In the genomic region with DNA sequence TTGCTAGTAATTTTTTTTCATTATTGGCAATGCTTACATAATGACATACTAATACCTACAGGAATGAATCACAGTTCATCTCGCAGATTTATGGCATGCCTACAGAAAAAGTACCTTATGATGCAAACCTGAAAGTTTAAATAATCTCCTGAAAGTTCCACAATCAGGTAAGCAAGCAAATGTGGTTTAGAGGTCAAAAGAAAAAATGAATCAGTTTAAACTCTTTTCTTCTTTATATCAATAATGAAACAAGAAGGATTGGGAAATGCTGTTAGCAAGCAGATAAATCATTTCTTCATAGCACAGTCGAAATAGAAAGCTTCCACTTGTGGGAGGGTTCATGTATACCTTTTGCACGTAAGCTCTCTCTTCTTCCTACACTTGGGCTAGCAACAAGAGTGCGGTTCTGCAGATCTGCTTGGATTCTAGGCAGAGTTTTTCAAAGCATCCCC, we compare ENCODE assay signal across 14 cellular contexts. TPM values are rescaled to one million over a fixed set of nuclear protein-coding genes. Genes with fewer than 3 reads are reported as not detected.
DNase-seq lines count a peak whose midpoint lies in the region; ATAC-seq and TF ChIP-seq lines count a peak whose summit lies in the region.
"Had no signal": no experiment of that assay in that cellular context is flagged by ENCODE, and none has a peak within 500 bp of the region (broad histone marks: within the 10 kb centered on the region; RNA-seq: fewer than 3 reads in every experiment).

No MANE protein-coding gene starts in this region.

- H3K4me3 Mint-ChIP-seq in activated T-helper 2 cell treated with anti-CD3 and anti-CD28 coated beads, Interferon-gamma antibody, Interleukin-2, Interleukin-4, amounts not matched to agents 10 μg/mL and 5 μg/mL and 100 μg/mL, durations not matched to agents 14 hours and 24 hours and 36 hours (ENCODE audit: low read depth): no peak overlapping the region
- H3K4me3 Mint-ChIP-seq: activated naive CD8-positive, alpha-beta T cell treated with anti-CD3 and anti-CD28 coated beads, Interleukin-2, amount 10 ng/mL, durations not matched to agents 7 days and 5 days had no signal

- H3K27ac Mint-ChIP-seq in activated T-helper 2 cell treated with anti-CD3 and anti-CD28 coated beads, Interferon-gamma antibody, Interleukin-2, Interleukin-4, amounts not matched to agents 10 μg/mL and 5 μg/mL and 100 μg/mL, durations not matched to agents 14 hours and 24 hours and 36 hours: peak overlapping the region; percentile 21
- H3K27ac Mint-ChIP-seq: activated naive CD8-positive, alpha-beta T cell treated with anti-CD3 and anti-CD28 coated beads, Interleukin-2, amount 10 ng/mL, durations not matched to agents 7 days and 5 days had no signal

- peaks cover 14% of the 10 kb centered on the region for H3K4me1 Mint-ChIP-seq in activated T-helper 2 cell treated with anti-CD3 and anti-CD28 coated beads, Interferon-gamma antibody, Interleukin-2, Interleukin-4, amounts not matched to agents 10 μg/mL and 5 μg/mL and 100 μg/mL, durations not matched to agents 14 hours and 24 hours and 36 hours (ENCODE audit: low read depth)

- intact Hi-C loops in activated T-helper 2 cell treated with anti-CD3 and anti-CD28 coated beads, Interferon-gamma antibody, Interleukin-2, Interleukin-4, amounts not matched to agents 10 μg/mL and 5 μg/mL and 100 μg/mL, durations not matched to agents 14 hours and 24 hours and 36 hours (cut with micrococcal nuclease): loop anchor here (1.0 to 2.0 kb wide), 3 partner anchors 14 to 54 kb away; a partner anchor contains a TSS

- no peaks in the 10 kb centered on the region for H3K36me3 ChIP-seq in BE2C
- H3K36me3 ChIP-seq: esophagus squamous epithelium, spleen, thyroid gland had no signal

- peaks cover 15% of the 10 kb centered on the region for H3K4me1 ChIP-seq in BE2C
- H3K4me1 ChIP-seq: spleen, thyroid gland had no signal

- H3K4me3 ChIP-seq in BE2C (ENCODE audit: low read depth, low read length): no peak overlapping the region
- H3K4me3 ChIP-seq: esophagus squamous epithelium, spleen, thyroid gland had no signal

- no peaks in the 10 kb centered on the region for H3K9me3 ChIP-seq in BE2C
- H3K9me3 ChIP-seq: esophagus squamous epithelium, spleen, thyroid gland had no signal

- no peak for TF ChIP-seq CTCF in BE2C (IDR thresholded peaks at IDR 0.05; ENCODE audit: low read depth, low read length)

- H3K9me3 Mint-ChIP-seq in activated T-helper 2 cell treated with anti-CD3 and anti-CD28 coated beads, Interferon-gamma antibody, Interleukin-2, Interleukin-4, amounts not matched to agents 10 μg/mL and 5 μg/mL and 100 μg/mL, durations not matched to agents 14 hours and 24 hours and 36 hours: no peaks in the 10 kb centered on the region
- H3K9me3 Mint-ChIP-seq: activated naive CD8-positive, alpha-beta T cell treated with anti-CD3 and anti-CD28 coated beads, Interleukin-2, amount 10 ng/mL, durations not matched to agents 7 days and 5 days had no signal

- H3K36me3 Mint-ChIP-seq in activated T-helper 2 cell treated with anti-CD3 and anti-CD28 coated beads, Interferon-gamma antibody, Interleukin-2, Interleukin-4, amounts not matched to agents 10 μg/mL and 5 μg/mL and 100 μg/mL, durations not matched to agents 14 hours and 24 hours and 36 hours (ENCODE audit: low read depth): peaks cover 4% of the 10 kb centered on the region

- ATAC-seq in GM18517 (IDR thresholded peaks at IDR 0.05; ENCODE audit: unreplicated experiment): peak; percentile 89
- peak; percentile 48 for ATAC-seq in GM19468 (IDR thresholded peaks at IDR 0.05; ENCODE audit: extremely low read depth, unreplicated experiment)
- ATAC-seq in HG03064 (IDR thresholded peaks at IDR 0.05; ENCODE audit: low read depth, unreplicated experiment): peak; percentile 86

- no peaks in the 10 kb centered on the region for H3K27me3 ChIP-seq in BE2C
- H3K27me3 ChIP-seq: esophagus squamous epithelium, spleen, thyroid gland had no signal

- H3K27me3 Mint-ChIP-seq in activated T-helper 2 cell treated with anti-CD3 and anti-CD28 coated beads, Interferon-gamma antibody, Interleukin-2, Interleukin-4, amounts not matched to agents 10 μg/mL and 5 μg/mL and 100 μg/mL, durations not matched to agents 14 hours and 24 hours and 36 hours (ENCODE audit: low read depth): peaks cover 13% of the 10 kb centered on the region
- H3K27me3 Mint-ChIP-seq: activated naive CD8-positive, alpha-beta T cell treated with anti-CD3 and anti-CD28 coated beads, Interleukin-2, amount 10 ng/mL, durations not matched to agents 7 days and 5 days had no signal

- DNase-seq in activated T-helper 2 cell treated with anti-CD3 and anti-CD28 coated beads, Interferon-gamma antibody, Interleukin-2, Interleukin-4, amounts not matched to agents 10 μg/mL and 5 μg/mL and 100 μg/mL, durations not matched to agents 14 hours and 24 hours and 36 hours (ENCODE audit: low spot score): no peak
- DNase-seq in epidermal melanocyte (ENCODE audit: insufficient read length, low spot score) (no peak), BE2C (no peak), NCI-H69 (lab: John Stamatoyannopoulos, UW) (no peak), NCI-H1417 treated with DMSO at 0.1 percent for 48 hours (lab: John Stamatoyannopoulos, UW) (no peak)
- DNase-seq: activated naive CD8-positive, alpha-beta T cell treated with anti-CD3 and anti-CD28 coated beads, Interleukin-2, amount 10 ng/mL, durations not matched to agents 7 days and 5 days; DMS153; esophagus squamous epithelium; NCI-H2227 treated with DMSO at 0.1 percent for 48 hours; spleen; thyroid gland had no signal

RNA-seq across cellular contexts. Expression of a gene that starts 53.7 kb away (rescaled TPM):
- total RNA-seq in activated T-helper 2 cell treated with anti-CD3 and anti-CD28 coated beads, Interferon-gamma antibody, Interleukin-2, Interleukin-4, amounts not matched to agents 10 μg/mL and 5 μg/mL and 100 μg/mL, durations not matched to agents 14 hours and 24 hours and 36 hours: 113 and 118 TPM in 2 replicates
- 110 TPM for polyA plus RNA-seq in BE2C (2012; ENCODE audit: insufficient read depth, insufficient read length, low read depth)
